1 cellular context compared by ENCODE assay signal in the genomic region with DNA sequence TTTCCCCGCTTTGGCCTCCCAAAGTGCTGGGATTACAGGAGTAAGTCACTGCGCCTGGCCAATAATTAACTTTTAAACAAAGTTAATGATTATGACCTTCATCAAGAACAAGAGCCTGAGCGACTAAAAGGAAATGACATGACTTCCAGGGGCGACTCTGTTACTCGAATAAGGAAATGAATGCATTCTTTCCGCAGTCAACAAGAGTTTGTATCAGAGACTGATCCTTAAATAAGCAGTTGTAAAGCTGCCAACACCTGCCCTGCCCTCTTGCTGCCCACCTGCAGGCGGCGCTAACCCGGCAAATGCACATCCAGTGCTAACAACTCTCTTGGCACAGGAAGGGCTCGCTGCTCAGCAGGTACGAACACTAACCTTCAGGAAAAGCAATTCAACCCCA.
TF ChIP-seq lines count a peak whose summit lies in the region.

No MANE protein-coding gene starts in this region.

TF ChIP-seq in K562, 482 proteins besides CTCF, POLR2A, EP300 and RAD21:
- TF ChIP-seq CHD7 (IDR thresholded peaks at IDR 0.05; ENCODE audit: low read depth, low read length): no peak
- no peak for TF ChIP-seq CCNT2 (IDR thresholded peaks at IDR 0.05; ENCODE audit: borderline replicate concordance, extremely low read depth, insufficient read length, low read depth, low read length)
- no peak for TF ChIP-seq FOXO4 (CRISPR knock-in tag; IDR thresholded peaks at IDR 0.05)
- no peak for TF ChIP-seq EGR1 (conservative IDR thresholded peaks at IDR 0.05)
- no peak for TF ChIP-seq BRF1 (IDR thresholded peaks at IDR 0.05; ENCODE audit: borderline replicate concordance, extremely low read depth, insufficient read length)
- TF ChIP-seq SMARCA4 (IDR thresholded peaks at IDR 0.05): no peak
- no peak for TF ChIP-seq NONO (IDR thresholded peaks at IDR 0.05; ENCODE audit: low read depth in 2 of 2, low read length in 1 of 2)
- TF ChIP-seq PCBP1 (IDR thresholded peaks at IDR 0.05; ENCODE audit: low read depth, low read length, poor library complexity, severe bottlenecking): no peak
- no peak for TF ChIP-seq SREBF2 (CRISPR knock-in tag; IDR thresholded peaks at IDR 0.05)
- TF ChIP-seq SFPQ (IDR thresholded peaks at IDR 0.05; ENCODE audit: low read depth, low read length): no peak
- TF ChIP-seq KDM5B (IDR thresholded peaks at IDR 0.05; ENCODE audit: insufficient replicate concordance, low read depth, low read length): no peak
